In the genomic region with DNA sequence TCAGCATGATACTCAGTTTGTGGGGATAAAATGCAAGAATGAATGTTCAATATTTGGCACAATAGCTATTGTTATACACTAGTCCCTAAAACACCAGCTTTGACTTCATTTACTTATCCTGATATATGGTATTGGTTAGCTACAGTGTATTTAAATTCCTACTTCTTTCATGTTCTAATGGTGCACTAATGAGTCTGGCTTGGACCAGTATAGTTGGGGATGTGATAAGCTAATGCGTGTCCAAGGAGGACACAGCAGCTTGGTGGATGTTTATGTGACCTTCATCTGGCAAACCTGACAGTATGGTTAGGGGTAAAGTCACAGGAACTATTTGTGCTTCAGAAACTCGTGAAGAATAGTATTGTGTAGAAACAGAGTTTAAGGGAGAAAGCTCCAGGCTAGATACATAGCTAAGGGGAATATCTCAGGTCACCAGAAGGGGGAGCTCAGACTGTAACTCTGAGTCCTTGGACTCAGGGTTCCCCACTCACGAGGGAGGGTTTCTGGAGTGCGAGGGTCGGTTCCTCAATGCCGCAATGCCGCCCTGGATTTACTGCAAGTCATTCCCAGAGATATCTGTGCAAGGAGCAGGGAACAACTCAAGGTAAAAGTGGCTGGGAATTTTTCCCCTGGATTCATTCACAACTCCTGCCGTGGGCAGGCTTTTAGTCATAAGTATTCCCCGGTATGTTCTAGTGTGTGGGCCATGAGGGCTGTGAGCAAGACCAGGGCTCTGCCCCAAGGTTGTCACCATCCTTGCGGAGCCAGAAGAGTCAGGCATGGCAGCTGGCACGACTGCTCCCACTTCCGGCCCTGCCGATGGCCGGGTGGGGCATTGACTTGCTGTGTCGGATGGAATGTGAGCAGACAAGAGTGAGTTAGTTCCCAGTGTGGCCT, we compare ENCODE assay signal across 8 cellular contexts. TPM values are rescaled to one million over a fixed set of nuclear protein-coding genes. Genes with fewer than 3 reads are reported as not detected.
DNase-seq lines count a peak whose midpoint lies in the region; ATAC-seq, FAIRE-seq and TF ChIP-seq lines count a peak whose summit lies in the region.

No MANE protein-coding gene starts in this region.

- H3K4me3 ChIP-seq in Karpas-422 (ENCODE audit: low read length) (no peak overlapping the region), psoas muscle (no peak overlapping the region)

- H3K79me2 ChIP-seq in Karpas-422 (ENCODE audit: low read length), result no peaks in the 10 kb centered on the region

- intact Hi-C loops in psoas muscle (cut with DNase I), result no loop called here

- no peak overlapping the region for H3K9ac ChIP-seq in Karpas-422 (ENCODE audit: low read length)

- H3K4me2 ChIP-seq in Karpas-422 (ENCODE audit: low read depth, low read length, poor library complexity, severe bottlenecking), result no peak overlapping the region

- no peaks in the 10 kb centered on the region for H3K9me2 ChIP-seq in Karpas-422 (replicated peaks; ENCODE audit: insufficient read depth, low read length)

- WGBS in psoas muscle, 3 donors, result 63 to 66% (median 65%) methylated on average over 15 of the region's 15 CpGs

- no peaks in the 10 kb centered on the region for H3K36me3 ChIP-seq in Karpas-422 (ENCODE audit: insufficient read depth, low read length)
- no peaks in the 10 kb centered on the region for H3K36me3 ChIP-seq in psoas muscle (ENCODE audit: insufficient read depth in 1 of 2, low read depth in 1 of 2)

- H3K4me1 ChIP-seq in Karpas-422 (ENCODE audit: low read length) (no peaks in the 10 kb centered on the region), psoas muscle (no peaks in the 10 kb centered on the region)

- no peak overlapping the region for H3K27ac Mint-ChIP-seq in WTC11

- TF ChIP-seq CTCF in WTC11 (IDR thresholded peaks at IDR 0.05) (peak; percentile 48; the same call in 1 of the 2 replicates), psoas muscle (IDR thresholded peaks at IDR 0.05) (peak; percentile 46)

- H3K27me3 ChIP-seq in Karpas-422 (ENCODE audit: low read length), result no peaks in the 10 kb centered on the region
- no peaks in the 10 kb centered on the region for H3K27me3 ChIP-seq in psoas muscle (ENCODE audit: insufficient read depth in 3 of 3, low read length in 2 of 3)

- CTCF ChIA-PET in WTC11 (lab: Charles Lee), result interaction anchor here (0.6 to 2.3 kb wide), 44 partner anchors 8 to 587 kb away, joined by 3 to 28 read pairs (median 4); partner anchors contain the start of gene IL1R1

- H3K36me3 Mint-ChIP-seq in WTC11, result no peaks in the 10 kb centered on the region

- H4K20me1 ChIP-seq in Karpas-422 (ENCODE audit: insufficient read depth, low read depth, low read length), result no peaks in the 10 kb centered on the region

- FAIRE-seq in GM12892 (lab: Jason Lieb, UNC), result peak; percentile 57

- ATAC-seq in WTC11 (peak; percentile 95), psoas muscle (peak; percentile 55 to 83 (median 80)), GM21737 (IDR thresholded peaks at IDR 0.05; ENCODE audit: unreplicated experiment) (no peak), GM21619 (IDR thresholded peaks at IDR 0.05; ENCODE audit: unreplicated experiment) (no peak)

- H3K9me3 Mint-ChIP-seq in WTC11, result no peaks in the 10 kb centered on the region

- peak; percentile 71 for DNase-seq in AG08395 (ENCODE audit: low spot score)
- DNase-seq in GM12892 (ENCODE audit: insufficient read length), result no peak
- DNase-seq in Karpas-422, result peak; percentile 78
- DNase-seq in WTC11 (ENCODE audit: low spot score), result peak; percentile 50
- DNase-seq in glomerular visceral epithelial cell (ENCODE audit: extremely low spot score), result peak; percentile 54
- no peak for DNase-seq in psoas muscle

- POLR2A ChIA-PET in WTC11 (lab: Charles Lee), result no interaction called here

- H3K27ac ChIP-seq in Karpas-422 (ENCODE audit: low read length) (no peak overlapping the region), psoas muscle (no peak overlapping the region)

- no peak overlapping the region for H2AFZ ChIP-seq in Karpas-422 (ENCODE audit: low read length)

- peaks cover 4% of the 10 kb centered on the region for H3K4me1 Mint-ChIP-seq in WTC11

- H3K9me3 ChIP-seq in Karpas-422 (ENCODE audit: low read length) (no peaks in the 10 kb centered on the region), psoas muscle (no peaks in the 10 kb centered on the region)

- no peaks in the 10 kb centered on the region for H3K27me3 Mint-ChIP-seq in WTC11 (ENCODE audit: low read depth)

- no peak overlapping the region for H3K4me3 Mint-ChIP-seq in WTC11

- no peak for TF ChIP-seq POLR2A in GM12892 (IDR thresholded peaks at IDR 0.05; ENCODE audit: low read depth, low read length)

TF ChIP-seq in WTC11, 78 proteins besides CTCF, POLR2A, EP300 and RAD21:
- TF ChIP-seq MYBL2 (CRISPR knock-in tag; IDR thresholded peaks at IDR 0.05), result no peak
- no peak for TF ChIP-seq SP1 (CRISPR knock-in tag; conservative IDR thresholded peaks at IDR 0.05)
- TF ChIP-seq, protein P1, sequence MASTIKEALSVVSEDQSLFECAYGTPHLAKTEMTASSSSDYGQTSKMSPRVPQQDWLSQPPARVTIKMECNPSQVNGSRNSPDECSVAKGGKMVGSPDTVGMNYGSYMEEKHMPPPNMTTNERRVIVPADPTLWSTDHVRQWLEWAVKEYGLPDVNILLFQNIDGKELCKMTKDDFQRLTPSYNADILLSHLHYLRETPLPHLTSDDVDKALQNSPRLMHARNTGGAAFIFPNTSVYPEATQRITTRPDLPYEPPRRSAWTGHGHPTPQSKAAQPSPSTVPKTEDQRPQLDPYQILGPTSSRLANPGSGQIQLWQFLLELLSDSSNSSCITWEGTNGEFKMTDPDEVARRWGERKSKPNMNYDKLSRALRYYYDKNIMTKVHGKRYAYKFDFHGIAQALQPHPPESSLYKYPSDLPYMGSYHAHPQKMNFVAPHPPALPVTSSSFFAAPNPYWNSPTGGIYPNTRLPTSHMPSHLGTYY (CRISPR knock-in tag; IDR thresholded peaks at IDR 0.05), result no peak
- TF ChIP-seq CREM (CRISPR knock-in tag; IDR thresholded peaks at IDR 0.05), result no peak

RNA-seq across cellular contexts. Expression of gene IL1R2, which starts 14.5 kb away (rescaled TPM):
- polyA plus RNA-seq in GM12892 (2012; ENCODE audit: missing spikeins), result 1.1 TPM
- total RNA-seq in Karpas-422 (2014; rRNA removed; shearing (Covaris generic); ENCODE audit: low replicate concordance), result not detected in 2 replicates
- total RNA-seq in WTC11 (2021) (0.22 TPM in 1 of 3 replicates, not detected in the others), psoas muscle (1 to 10 TPM in 2 of 4 donors, under 1 TPM in 2; 0.41 to 3.1 (median 1.6) TPM)
- 1 to 10 TPM in 2 of 3 donors, under 1 TPM in 1; 0.86 to 3.4 (median 1.3) TPM for polyA plus RNA-seq in psoas muscle

Comparison
In these comparisons a context has a peak if more than half of its experiments do, and no peak if none do; other contexts are left out.
1. DNase-seq: peak in AG08395 (single experiment), Karpas-422 (single experiment), WTC11 (single experiment) and glomerular visceral epithelial cell (single experiment); none in GM12892 (single experiment) and psoas muscle (0 of 2).
2. ATAC-seq: peak in WTC11 (single experiment) and psoas muscle (4 of 4); none in GM21737 (single experiment) and GM21619 (single experiment).